In the genomic region with DNA sequence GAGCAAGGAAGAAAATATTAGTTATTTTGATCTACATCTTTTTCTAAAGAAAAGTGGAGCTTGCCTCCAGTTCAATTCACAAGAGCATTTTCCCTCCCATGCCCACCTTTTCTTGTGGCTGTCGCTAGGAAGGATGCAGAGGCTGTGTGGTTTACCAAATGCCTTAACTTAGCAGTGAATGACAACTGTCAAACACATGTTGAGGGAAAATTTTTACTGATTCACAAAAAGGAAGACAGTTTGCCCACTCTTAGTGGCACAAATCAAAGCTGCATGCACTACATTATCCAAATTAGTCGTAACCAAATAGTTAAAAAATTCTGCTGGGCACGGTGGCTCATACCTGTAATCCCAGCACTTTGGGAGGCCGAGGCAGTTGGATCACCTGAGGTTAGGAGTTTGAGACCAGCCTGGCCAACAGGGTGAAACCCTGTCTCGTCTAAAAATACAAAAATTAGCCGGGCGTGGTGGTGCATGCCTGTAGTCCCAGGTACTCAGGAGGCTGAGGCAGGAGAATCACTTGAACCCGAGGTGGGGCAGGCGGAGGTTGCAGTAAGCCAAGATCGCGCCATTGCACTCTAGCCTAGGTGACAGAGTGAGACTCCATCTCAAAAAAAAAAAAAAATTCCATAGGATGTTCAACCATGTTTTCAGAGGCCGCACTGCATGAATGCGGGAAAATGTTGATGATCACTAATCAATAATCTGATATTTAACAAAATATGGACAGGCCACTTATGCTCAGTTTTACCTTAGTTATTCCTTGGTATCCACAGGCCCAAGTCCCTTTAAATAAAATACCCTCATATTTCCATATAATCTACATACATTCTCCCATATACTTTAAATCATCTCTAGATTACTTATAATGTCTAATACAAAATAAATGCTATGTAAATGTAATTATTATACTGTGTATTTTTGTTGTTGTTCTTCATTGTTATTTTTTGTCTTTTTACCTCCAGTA, we compare ENCODE assay signal across 17 cellular contexts. TPM values are rescaled to one million over a fixed set of nuclear protein-coding genes. Genes with fewer than 3 reads are reported as not detected.
DNase-seq lines count a peak whose midpoint lies in the region; ATAC-seq and TF ChIP-seq lines count a peak whose summit lies in the region.
"Had no signal": no experiment of that assay in that cellular context is flagged by ENCODE, and none has a peak within 500 bp of the region (broad histone marks: within the 10 kb centered on the region; RNA-seq: fewer than 3 reads in every experiment).

No MANE protein-coding gene starts in this region.

- H3K36me3 Mint-ChIP-seq in activated CD4-positive, alpha-beta T cell treated with anti-CD3 and anti-CD28 coated beads, Interleukin-2, amount 10 ng/mL, durations not matched to agents 24 days and 14 days (ENCODE audit: low read depth) = peaks cover 80% of the 10 kb centered on the region
- H3K36me3 Mint-ChIP-seq in activated naive CD8-positive, alpha-beta T cell = peaks cover 21% of the 10 kb centered on the region
- H3K36me3 Mint-ChIP-seq in naive thymus-derived CD4-positive, alpha-beta T cell = peaks cover 0 to 60% (median 35%) of the 10 kb centered on the region in 5 donors

- POLR2A ChIA-PET in naive thymus-derived CD4-positive, alpha-beta T cell (lab: Charles Lee) = interaction anchor here (1.3 to 30.7 kb wide), 3 partner anchors 2 to 127 kb away, joined by 7 to 1419 read pairs (median 1419); partner anchors contain the start of genes COX20 and HNRNPU

- no peak for TF ChIP-seq CTCF in omental fat pad (IDR thresholded peaks at IDR 0.05)

- intact Hi-C loops in activated CD4-positive, alpha-beta T cell treated with anti-CD3 and anti-CD28 coated beads, Interleukin-2, amount 10 ng/mL, durations not matched to agents 24 days and 14 days (cut with micrococcal nuclease) = loop anchor here (1.0 kb wide), 1 partner anchor 8 kb away; no protein-coding TSS in a partner anchor
- intact Hi-C loops in naive thymus-derived CD4-positive, alpha-beta T cell (cut with micrococcal nuclease) = no loop called here

- CTCF ChIA-PET in naive thymus-derived CD4-positive, alpha-beta T cell (lab: Charles Lee) = interaction anchor here (0.6 to 0.7 kb wide), 2 partner anchors 17 to 198 kb away, joined by 3 read pairs; no protein-coding TSS in a partner anchor

- DNase-seq in activated CD4-positive, alpha-beta T cell treated with anti-CD3 and anti-CD28 coated beads, Interleukin-2, amount 10 ng/mL, durations not matched to agents 24 days and 14 days = no peak
- no peak for DNase-seq in activated CD4-positive, alpha-beta T cell treated with anti-CD3 and anti-CD28 coated beads for 48 hours
- no peak for DNase-seq in naive thymus-derived CD4-positive, alpha-beta T cell
- DNase-seq in NK-92 (lab: John Stamatoyannopoulos, UW; ENCODE audit: unreplicated experiment) (no peak), omental fat pad (ENCODE audit: low spot score) (no peak)
- DNase-seq: aorta, colonic mucosa, hippocampal formation, left cardiac atrium, mucosa of descending colon, NCI-H1436, NCI-H345, substantia nigra had no signal

- H3K9ac ChIP-seq in HUES48 (ENCODE audit: low read depth, low read length) = no peak overlapping the region

- H3K4me1 ChIP-seq in HUES48 (ENCODE audit: control insufficient read depth, insufficient read depth, low read length) = no peaks in the 10 kb centered on the region
- H3K4me1 ChIP-seq in naive thymus-derived CD4-positive, alpha-beta T cell (ENCODE audit: control insufficient read depth in 2 of 2, insufficient read depth in 2 of 2, low read length in 2 of 2) = peaks cover 6 to 12% of the 10 kb centered on the region in 2 donors
- H3K4me1 ChIP-seq: SJSA1 had no signal

- H3K4me3 ChIP-seq in HUES48 (ENCODE audit: low read depth, low read length) = no peak overlapping the region
- H3K4me3 ChIP-seq in naive thymus-derived CD4-positive, alpha-beta T cell (ENCODE audit: low read length) = no peak overlapping the region
- H3K4me3 ChIP-seq: colonic mucosa, mucosa of descending colon, SJSA1 had no signal

- H3K27me3 ChIP-seq in HUES48 (ENCODE audit: control insufficient read depth, insufficient read depth, low read length) = no peaks in the 10 kb centered on the region
- H3K27me3 ChIP-seq in naive thymus-derived CD4-positive, alpha-beta T cell (ENCODE audit: control insufficient read depth in 2 of 2, insufficient read depth in 2 of 2, low read length in 2 of 2) = no peaks in the 10 kb centered on the region
- H3K27me3 ChIP-seq: colonic mucosa, SJSA1 had no signal

- peaks cover 100% of the 10 kb centered on the region for H3K36me3 ChIP-seq in HUES48 (ENCODE audit: control insufficient read depth, insufficient read depth, low read length)
- peaks cover 13 to 64% (median 43%) of the 10 kb centered on the region in 3 experiments for H3K36me3 ChIP-seq in naive thymus-derived CD4-positive, alpha-beta T cell (ENCODE audit: control insufficient read depth in 2 of 3, insufficient read depth in 3 of 3, low read length in 3 of 3)

- ATAC-seq in naive thymus-derived CD4-positive, alpha-beta T cell = no peak
- no peak for ATAC-seq in HG02840 (IDR thresholded peaks at IDR 0.05; ENCODE audit: low FRiP score, unreplicated experiment)
- ATAC-seq in omental fat pad (ENCODE audit: low FRiP score) = no peak
- ATAC-seq: left cardiac atrium, mucosa of descending colon had no signal

- peak overlapping the region; percentile 15 for H3K4me3 Mint-ChIP-seq in activated CD4-positive, alpha-beta T cell treated with anti-CD3 and anti-CD28 coated beads, Interleukin-2, amount 10 ng/mL, durations not matched to agents 24 days and 14 days
- H3K4me3 Mint-ChIP-seq in activated naive CD8-positive, alpha-beta T cell = peak overlapping the region; percentile 44
- peak overlapping the region in 4 of 10 donors; percentile 7 to 30 (median 13) for H3K4me3 Mint-ChIP-seq in naive thymus-derived CD4-positive, alpha-beta T cell

- H3K27me3 Mint-ChIP-seq in activated CD4-positive, alpha-beta T cell treated with anti-CD3 and anti-CD28 coated beads, Interleukin-2, amount 10 ng/mL, durations not matched to agents 24 days and 14 days = no peaks in the 10 kb centered on the region
- no peaks in the 10 kb centered on the region for H3K27me3 Mint-ChIP-seq in activated naive CD8-positive, alpha-beta T cell
- no peaks in the 10 kb centered on the region for H3K27me3 Mint-ChIP-seq in naive thymus-derived CD4-positive, alpha-beta T cell

- no peaks in the 10 kb centered on the region for H3K9me3 Mint-ChIP-seq in activated CD4-positive, alpha-beta T cell treated with anti-CD3 and anti-CD28 coated beads, Interleukin-2, amount 10 ng/mL, durations not matched to agents 24 days and 14 days
- H3K9me3 Mint-ChIP-seq in activated naive CD8-positive, alpha-beta T cell (ENCODE audit: low read depth) = no peaks in the 10 kb centered on the region
- H3K9me3 Mint-ChIP-seq in naive thymus-derived CD4-positive, alpha-beta T cell = no peaks in the 10 kb centered on the region

- H3K27ac ChIP-seq in HUES48 (ENCODE audit: low read depth, low read length) = peak overlapping the region; percentile 5
- peak overlapping the region; percentile 23 for H3K27ac ChIP-seq in naive thymus-derived CD4-positive, alpha-beta T cell (ENCODE audit: low read depth, low read length)
- H3K27ac ChIP-seq: colonic mucosa, SJSA1 had no signal

- no peaks in the 10 kb centered on the region for H3K9me3 ChIP-seq in HUES48 (ENCODE audit: control insufficient read depth, insufficient read depth, low read length)
- no peaks in the 10 kb centered on the region for H3K9me3 ChIP-seq in naive thymus-derived CD4-positive, alpha-beta T cell (ENCODE audit: control insufficient read depth in 2 of 3, low read length in 3 of 3)
- H3K9me3 ChIP-seq: colonic mucosa, mucosa of descending colon, SJSA1 had no signal

- peak overlapping the region; percentile 51 for H3K27ac Mint-ChIP-seq in activated CD4-positive, alpha-beta T cell treated with anti-CD3 and anti-CD28 coated beads, Interleukin-2, amount 10 ng/mL, durations not matched to agents 24 days and 14 days
- peak overlapping the region; percentile 28 for H3K27ac Mint-ChIP-seq in activated naive CD8-positive, alpha-beta T cell
- H3K27ac Mint-ChIP-seq in naive thymus-derived CD4-positive, alpha-beta T cell = peak overlapping the region in 7 of 9 donors; percentile 42 to 76 (median 61)

- H3K4me1 Mint-ChIP-seq in activated CD4-positive, alpha-beta T cell treated with anti-CD3 and anti-CD28 coated beads, Interleukin-2, amount 10 ng/mL, durations not matched to agents 24 days and 14 days = peaks cover 43% of the 10 kb centered on the region
- H3K4me1 Mint-ChIP-seq in activated naive CD8-positive, alpha-beta T cell (ENCODE audit: low read depth) = peaks cover 75% of the 10 kb centered on the region
- peaks cover 26 to 91% (median 64%) of the 10 kb centered on the region in 7 donors for H3K4me1 Mint-ChIP-seq in naive thymus-derived CD4-positive, alpha-beta T cell

RNA-seq across cellular contexts. Expression of gene COX20, which starts 9.0 kb away (rescaled TPM):
- 28.6 and 30.0 TPM in 2 replicates for total RNA-seq in activated CD4-positive, alpha-beta T cell treated with anti-CD3 and anti-CD28 coated beads, Interleukin-2, amount 10 ng/mL, durations not matched to agents 24 days and 14 days
- total RNA-seq in naive thymus-derived CD4-positive, alpha-beta T cell = 10 to 100 TPM; 23.5 to 31.0 (median 27.8) TPM
- 10 to 100 TPM; 17.1 to 43.7 TPM for polyA plus RNA-seq in naive thymus-derived CD4-positive, alpha-beta T cell
- total RNA-seq in omental fat pad = 10 to 100 TPM; 19.4 to 43.2 (median 24.1) TPM

RNA-seq across cellular contexts. Expression of gene HNRNPU, which starts 19.9 kb away (rescaled TPM):
- 611 and 612 TPM in 2 replicates for total RNA-seq in activated CD4-positive, alpha-beta T cell treated with anti-CD3 and anti-CD28 coated beads, Interleukin-2, amount 10 ng/mL, durations not matched to agents 24 days and 14 days
- total RNA-seq in naive thymus-derived CD4-positive, alpha-beta T cell = 100 to 1,000 TPM; 378 to 509 (median 428) TPM
- polyA plus RNA-seq in naive thymus-derived CD4-positive, alpha-beta T cell = 100 to 1,000 TPM; 282 to 474 TPM
- 100 to 1,000 TPM; 325 to 565 (median 451) TPM for total RNA-seq in omental fat pad
